ENCODE assay signal across 26 cellular contexts in the genomic region with DNA sequence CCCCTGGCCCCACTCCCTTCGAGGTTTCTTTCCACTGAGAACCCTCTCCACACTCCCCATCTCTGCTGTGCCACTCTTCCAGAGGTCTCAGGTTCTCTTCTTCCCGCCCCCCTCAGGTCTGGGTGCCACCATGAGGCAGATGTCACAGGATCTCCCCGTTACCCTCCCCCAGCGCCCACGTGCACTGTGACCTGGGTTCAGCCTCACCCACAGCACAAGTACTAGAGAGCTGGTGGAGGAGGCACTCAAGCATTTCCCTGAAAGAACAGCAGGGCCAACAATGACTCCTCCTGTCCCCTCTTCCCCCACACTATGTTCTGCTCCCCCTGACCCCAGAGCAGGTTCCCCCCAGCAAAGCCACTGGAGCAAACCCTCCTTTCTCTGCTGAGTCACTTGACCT. TPM values are rescaled to one million over a fixed set of nuclear protein-coding genes. Genes with fewer than 3 reads are reported as not detected.
A peak's percentile ranks its signal among the peaks of the same experiment; 100 is the strongest.
DNase-seq lines count a peak whose midpoint lies in the region; ATAC-seq and TF ChIP-seq lines count a peak whose summit lies in the region.
"Had no signal": no experiment of that assay in that cellular context is flagged by ENCODE, and none has a peak within 500 bp of the region (broad histone marks: within the 10 kb centered on the region; RNA-seq: fewer than 3 reads in every experiment).

No MANE protein-coding gene starts in this region.

- peaks cover 10% of the 10 kb centered on the region for H3K27me3 Mint-ChIP-seq in stimulated activated naive CD8-positive, alpha-beta T cell treated with anti-CD3 and anti-CD28 coated beads, Interleukin-15, amount 100 ng/mL, for 72 hours
- H3K27me3 Mint-ChIP-seq in brain (peaks cover 76% of the 10 kb centered on the region), nephron (ENCODE audit: low read depth) (peaks cover 8% of the 10 kb centered on the region)

- H3K36me3 Mint-ChIP-seq in brain (no peaks in the 10 kb centered on the region), nephron (ENCODE audit: low read depth) (no peaks in the 10 kb centered on the region)
- H3K36me3 Mint-ChIP-seq: activated CD8-positive, alpha-beta memory T cell treated with anti-CD3 and anti-CD28 coated beads, Interleukin-2, amount 10 ng/mL, durations not matched to agents 7 days and 5 days; CD4-positive, CD25-positive, alpha-beta regulatory T cell had no signal

- no peak for TF ChIP-seq CTCF in brain (conservative IDR thresholded peaks at IDR 0.05)
- TF ChIP-seq CTCF in nephron (IDR thresholded peaks at IDR 0.05; ENCODE audit: unreplicated experiment in 3 of 3) = no peak
- no peak for TF ChIP-seq CTCF in upper lobe of right lung (IDR thresholded peaks at IDR 0.05)
- TF ChIP-seq CTCF in adrenal gland (IDR thresholded peaks at IDR 0.05) = no peak

- peak; percentile 70 for ATAC-seq in stimulated activated naive CD8-positive, alpha-beta T cell treated with anti-CD3 and anti-CD28 coated beads, Interleukin-15, Interleukin-2, amounts not matched to agents 100 U/mL and 50 U/mL, for 24 hours
- no peak for ATAC-seq in stimulated activated naive CD8-positive, alpha-beta T cell treated with anti-CD3 and anti-CD28 coated beads, Interleukin-15, amount 100 ng/mL, for 72 hours
- ATAC-seq in upper lobe of right lung = peak; percentile 23
- ATAC-seq in GM18868 (IDR thresholded peaks at IDR 0.05; ENCODE audit: unreplicated experiment) = no peak
- ATAC-seq in GM18520 (IDR thresholded peaks at IDR 0.05; ENCODE audit: unreplicated experiment) = no peak
- ATAC-seq: activated CD8-positive, alpha-beta memory T cell treated with anti-CD3 and anti-CD28 coated beads, Interleukin-2, amount 10 ng/mL, durations not matched to agents 7 days and 5 days; Right ventricle myocardium inferior; sciatic nerve had no signal

- intact Hi-C loops in upper lobe of right lung (cut with DNase I) = no loop called here
- intact Hi-C loops in adrenal gland (cut with DNase I) = no loop called here

- TF ChIP-seq POLR2A in adrenal gland (IDR thresholded peaks at IDR 0.05) = no peak

- 66 to 95% (median 72%) methylated on average over 5 of the region's 5 CpGs for WGBS in adrenal gland, 4 donors

- H3K27me3 ChIP-seq in upper lobe of right lung (no peaks in the 10 kb centered on the region), adrenal gland (no peaks in the 10 kb centered on the region)
- H3K27me3 ChIP-seq: colonic mucosa had no signal

- no peak overlapping the region for H3K4me3 Mint-ChIP-seq in stimulated activated naive CD8-positive, alpha-beta T cell treated with anti-CD3 and anti-CD28 coated beads, Interleukin-15, amount 100 ng/mL, for 72 hours
- H3K4me3 Mint-ChIP-seq in brain = peak overlapping the region; percentile 30 to 87 (median 44)
- H3K4me3 Mint-ChIP-seq in nephron = peak overlapping the region in 1 of 3 experiments; percentile 34
- H3K4me3 Mint-ChIP-seq: activated CD8-positive, alpha-beta memory T cell treated with anti-CD3 and anti-CD28 coated beads, Interleukin-2, amount 10 ng/mL, durations not matched to agents 7 days and 5 days; CD4-positive, CD25-positive, alpha-beta regulatory T cell; endodermal cell; H9 had no signal

- H3K9me3 Mint-ChIP-seq in stimulated activated naive CD8-positive, alpha-beta T cell treated with anti-CD3 and anti-CD28 coated beads, Interleukin-15, amount 100 ng/mL, for 72 hours = no peaks in the 10 kb centered on the region
- H3K9me3 Mint-ChIP-seq in brain (no peaks in the 10 kb centered on the region), nephron (no peaks in the 10 kb centered on the region)
- H3K9me3 Mint-ChIP-seq: endodermal cell, H9 had no signal

- H3K4me1 ChIP-seq in upper lobe of right lung = no peaks in the 10 kb centered on the region
- H3K4me1 ChIP-seq in adrenal gland (replicated peaks in 1 of 2) = peaks cover 0 to 11% of the 10 kb centered on the region in 2 donors

- H3K9me3 ChIP-seq in upper lobe of right lung = no peaks in the 10 kb centered on the region
- H3K9me3 ChIP-seq in adrenal gland (replicated peaks in 1 of 3) = no peaks in the 10 kb centered on the region
- H3K9me3 ChIP-seq: colonic mucosa, thoracic aorta had no signal

- H3K4me3 ChIP-seq in upper lobe of right lung (no peak overlapping the region), adrenal gland (no peak overlapping the region)
- H3K4me3 ChIP-seq: colonic mucosa, lung, thoracic aorta had no signal

- H3K36me3 ChIP-seq in upper lobe of right lung (no peaks in the 10 kb centered on the region), adrenal gland (replicated peaks in 1 of 2) (no peaks in the 10 kb centered on the region)
- H3K36me3 ChIP-seq: brain microvascular endothelial cell, colonic mucosa, thoracic aorta had no signal

- peaks cover 9% of the 10 kb centered on the region for H3K4me1 Mint-ChIP-seq in stimulated activated naive CD8-positive, alpha-beta T cell treated with anti-CD3 and anti-CD28 coated beads, Interleukin-15, amount 100 ng/mL, for 72 hours
- H3K4me1 Mint-ChIP-seq in brain (peaks cover 99% of the 10 kb centered on the region), nephron (peaks cover 93% of the 10 kb centered on the region)
- H3K4me1 Mint-ChIP-seq: CD4-positive, CD25-positive, alpha-beta regulatory T cell had no signal

- DNase-seq in stimulated activated naive CD8-positive, alpha-beta T cell treated with anti-CD3 and anti-CD28 coated beads, Interleukin-15, Interleukin-2, amounts not matched to agents 100 U/mL and 50 U/mL, for 24 hours = no peak
- no peak for DNase-seq in stimulated activated naive CD8-positive, alpha-beta T cell treated with anti-CD3 and anti-CD28 coated beads, Interleukin-15, amount 100 ng/mL, for 72 hours
- DNase-seq in upper lobe of right lung (no peak), adrenal gland (no peak)
- DNase-seq: activated CD4-positive, alpha-beta T cell treated with anti-CD3 and anti-CD28 coated beads for 1 hour; activated CD8-positive, alpha-beta memory T cell treated with anti-CD3 and anti-CD28 coated beads, Interleukin-2, amount 10 ng/mL, durations not matched to agents 7 days and 5 days; brain microvascular endothelial cell; CD4-positive, CD25-positive, alpha-beta regulatory T cell; colonic mucosa; DMS153; endodermal cell; GDM1; H9; Karpas-422; NCI-H1105; NCI-H774 had no signal

- peak overlapping the region in 1 of 2 donors; percentile 72 for H3K27ac Mint-ChIP-seq in stimulated activated naive CD8-positive, alpha-beta T cell treated with anti-CD3 and anti-CD28 coated beads, Interleukin-15, amount 100 ng/mL, for 72 hours
- H3K27ac Mint-ChIP-seq in brain (peak overlapping the region; percentile 5 to 99 (median 96)), nephron (peak overlapping the region; percentile 73 to 90 (median 84))
- H3K27ac Mint-ChIP-seq: activated CD8-positive, alpha-beta memory T cell treated with anti-CD3 and anti-CD28 coated beads, Interleukin-2, amount 10 ng/mL, durations not matched to agents 7 days and 5 days; CD4-positive, CD25-positive, alpha-beta regulatory T cell; endodermal cell had no signal

- H3K27ac ChIP-seq in upper lobe of right lung (no peak overlapping the region), adrenal gland (peak overlapping the region in 1 of 5 donors; percentile 29)
- H3K27ac ChIP-seq: brain microvascular endothelial cell, colonic mucosa, parathyroid adenoma, thoracic aorta had no signal

RNA-seq across cellular contexts. Expression of a gene that starts 14.3 kb away (rescaled TPM):
- polyA plus RNA-seq in brain (ENCODE audit: insufficient read depth, low read depth, low replicate concordance) = 27.8 TPM
- total RNA-seq in upper lobe of right lung = 7.1 TPM
- 10 to 100 TPM in 1 of 8 donors, 1 to 10 TPM in 7; 2.2 to 13.8 (median 5.8) TPM for total RNA-seq in adrenal gland
- polyA plus RNA-seq in adrenal gland = 10 to 100 TPM in 1 of 3 donors, 1 to 10 TPM in 2; 3.0 to 12.8 (median 3.6) TPM
- total RNA-seq: OCI-LY7 had no signal
- polyA plus RNA-seq: CD4-positive, CD25-positive, alpha-beta regulatory T cell had no signal

Comparison
In these comparisons a context has a peak if more than half of its experiments do, and no peak if none do; other contexts are left out.
1. ATAC-seq: peak in stimulated activated naive CD8-positive, alpha-beta T cell treated with anti-CD3 and anti-CD28 coated beads, Interleukin-15, Interleukin-2, amounts not matched to agents 100 U/mL and 50 U/mL, for 24 hours (single experiment) and upper lobe of right lung (single experiment); none in stimulated activated naive CD8-positive, alpha-beta T cell treated with anti-CD3 and anti-CD28 coated beads, Interleukin-15, amount 100 ng/mL, for 72 hours (single experiment), GM18868 (single experiment) and GM18520 (single experiment).
2. H3K4me3 Mint-ChIP-seq: peak in brain (5 of 5); none in stimulated activated naive CD8-positive, alpha-beta T cell treated with anti-CD3 and anti-CD28 coated beads, Interleukin-15, amount 100 ng/mL, for 72 hours (0 of 2).